ENCODE assay signal across 1 cellular context in the genomic region with DNA sequence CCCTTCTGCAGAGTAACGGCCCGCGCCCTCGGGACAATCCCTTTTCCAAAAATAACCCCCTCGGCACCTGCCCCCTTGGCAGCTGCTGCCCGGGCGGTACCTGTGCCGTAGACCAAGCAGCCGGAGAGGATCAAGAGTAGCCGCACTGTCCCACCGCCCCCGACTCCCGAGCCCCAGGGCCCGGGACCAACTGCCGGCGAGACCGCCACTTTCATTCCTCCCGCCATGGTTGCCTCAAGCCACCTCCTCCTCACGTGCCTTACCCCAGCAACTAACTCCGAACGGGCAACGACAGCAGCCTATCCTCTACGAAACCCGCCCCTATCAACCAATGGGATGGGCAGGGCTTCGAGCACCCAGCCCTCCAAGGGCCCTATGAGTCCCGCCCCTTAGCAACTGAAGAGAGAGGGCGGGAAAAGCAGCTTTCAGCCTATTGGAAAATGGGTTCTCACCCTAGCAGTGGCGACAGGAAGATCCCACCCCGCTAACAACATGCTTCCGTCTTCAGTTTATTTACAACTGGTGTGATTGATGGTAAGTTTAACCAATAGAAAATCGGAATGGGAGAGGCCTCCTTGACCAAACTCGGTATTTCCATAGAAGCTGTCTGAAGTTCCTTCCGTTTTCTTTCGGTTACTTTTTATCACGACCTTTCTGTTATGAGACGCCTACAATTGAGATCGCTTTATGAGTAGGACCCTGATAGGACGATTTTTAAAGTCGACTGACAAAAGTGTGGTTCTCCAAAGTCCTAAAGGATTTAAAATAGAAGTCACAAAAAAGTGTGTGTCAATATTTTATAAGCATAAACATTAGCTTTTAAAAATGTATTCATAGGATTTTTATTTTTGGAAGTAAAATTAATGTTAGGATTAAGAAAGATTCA.
A peak's percentile ranks its signal among the peaks of the same experiment; 100 is the strongest.
TF ChIP-seq lines count a peak whose summit lies in the region.

NEMP1 (minus strand) TSS at position 273 of the 886 bp plus-strand sequence; CDS start at position 227, 46 bp downstream.

TF ChIP-seq in HepG2, 621 proteins besides CTCF, POLR2A, EP300 and RAD21 (continued from another document and continues in another):
- TF ChIP-seq ZNF510 (CRISPR knock-in tag; IDR thresholded peaks at IDR 0.05; ENCODE audit: low read depth) (no peak), ZNF574 (CRISPR knock-in tag; IDR thresholded peaks at IDR 0.05) (peak; percentile 62), MATR3 (CRISPR knock-in tag; IDR thresholded peaks at IDR 0.05) (no peak), POGZ (CRISPR knock-in tag; IDR thresholded peaks at IDR 0.05) (peak; percentile 53; the same call in 1 of the 2 replicates), ESRRA (CRISPR knock-in tag; IDR thresholded peaks at IDR 0.05; ENCODE audit: low read depth) (peak; percentile 44; the same call in 1 of the 2 replicates), MAFG (CRISPR knock-in tag; IDR thresholded peaks at IDR 0.05) (no peak), ZNF547 (CRISPR knock-in tag; IDR thresholded peaks at IDR 0.05) (0 out of 2 replicates have a peak, but pooled peaks have one; percentile 46), ZNF558 (CRISPR knock-in tag; IDR thresholded peaks at IDR 0.05; ENCODE audit: borderline replicate concordance) (0 out of 2 replicates have a peak, but pooled peaks have one; percentile 56), ZNF484 (CRISPR knock-in tag; IDR thresholded peaks at IDR 0.05; ENCODE audit: borderline replicate concordance, low read depth) (no peak), FOXC1 (CRISPR knock-in tag; IDR thresholded peaks at IDR 0.05; ENCODE audit: borderline replicate concordance) (peak; percentile 44; the same call in 1 of the 2 replicates), HOMEZ (CRISPR knock-in tag; IDR thresholded peaks at IDR 0.05; ENCODE audit: low read depth) (peak; percentile 60; the same call in 1 of the 2 replicates), ZKSCAN8 (CRISPR knock-in tag; IDR thresholded peaks at IDR 0.05; ENCODE audit: borderline replicate concordance) (no peak), RFX3 (CRISPR knock-in tag; IDR thresholded peaks at IDR 0.05) (peak; percentile 85), NFE2 (CRISPR knock-in tag; IDR thresholded peaks at IDR 0.05) (no peak), HES4 (CRISPR knock-in tag; IDR thresholded peaks at IDR 0.05; ENCODE audit: borderline replicate concordance) (peak; percentile 56; the same call in 1 of the 2 replicates), ZNF614 (CRISPR knock-in tag; IDR thresholded peaks at IDR 0.05; ENCODE audit: borderline replicate concordance) (no peak; the same call in 1 of the 2 replicates), THYN1 (CRISPR knock-in tag; IDR thresholded peaks at IDR 0.05; ENCODE audit: borderline replicate concordance, low read depth) (no peak), HDAC1 (CRISPR knock-in tag; IDR thresholded peaks at IDR 0.05) (peak; percentile 95), ZNF501 (CRISPR knock-in tag; IDR thresholded peaks at IDR 0.05) (peak; percentile 76), IKZF5 (CRISPR knock-in tag; IDR thresholded peaks at IDR 0.05) (peak; percentile 77; the same call in 1 of the 2 replicates), SP1 (IDR thresholded peaks at IDR 0.05) (no peak), SP1 (CRISPR knock-in tag; IDR thresholded peaks at IDR 0.05) (peak; percentile 75), NFYC (CRISPR knock-in tag; IDR thresholded peaks at IDR 0.05) (peak; percentile 95), SKI (IDR thresholded peaks at IDR 0.05; ENCODE audit: partially characterized antibody) (peak; percentile 33), RELA (CRISPR knock-in tag; IDR thresholded peaks at IDR 0.05) (no peak), STAG1 (CRISPR knock-in tag; IDR thresholded peaks at IDR 0.05) (no peak), ZNF343 (CRISPR knock-in tag; IDR thresholded peaks at IDR 0.05) (no peak), ZNF136 (CRISPR knock-in tag; IDR thresholded peaks at IDR 0.05; ENCODE audit: low read depth) (no peak), PATZ1 (CRISPR knock-in tag; IDR thresholded peaks at IDR 0.05) (no peak), ZNF17 (CRISPR knock-in tag; IDR thresholded peaks at IDR 0.05) (no peak), HIVEP1 (CRISPR knock-in tag; IDR thresholded peaks at IDR 0.05) (0 out of 2 replicates have a peak, but pooled peaks have one; percentile 42), ZFX (CRISPR knock-in tag; IDR thresholded peaks at IDR 0.05; ENCODE audit: low read depth) (peak; percentile 56; the same call in 1 of the 2 replicates)
- TF ChIP-seq, protein P1, sequence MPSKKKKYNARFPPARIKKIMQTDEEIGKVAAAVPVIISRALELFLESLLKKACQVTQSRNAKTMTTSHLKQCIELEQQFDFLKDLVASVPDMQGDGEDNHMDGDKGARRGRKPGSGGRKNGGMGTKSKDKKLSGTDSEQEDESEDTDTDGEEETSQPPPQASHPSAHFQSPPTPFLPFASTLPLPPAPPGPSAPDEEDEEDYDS (CRISPR knock-in tag; IDR thresholded peaks at IDR 0.05) = peak; percentile 83
- TF ChIP-seq, protein P2, sequence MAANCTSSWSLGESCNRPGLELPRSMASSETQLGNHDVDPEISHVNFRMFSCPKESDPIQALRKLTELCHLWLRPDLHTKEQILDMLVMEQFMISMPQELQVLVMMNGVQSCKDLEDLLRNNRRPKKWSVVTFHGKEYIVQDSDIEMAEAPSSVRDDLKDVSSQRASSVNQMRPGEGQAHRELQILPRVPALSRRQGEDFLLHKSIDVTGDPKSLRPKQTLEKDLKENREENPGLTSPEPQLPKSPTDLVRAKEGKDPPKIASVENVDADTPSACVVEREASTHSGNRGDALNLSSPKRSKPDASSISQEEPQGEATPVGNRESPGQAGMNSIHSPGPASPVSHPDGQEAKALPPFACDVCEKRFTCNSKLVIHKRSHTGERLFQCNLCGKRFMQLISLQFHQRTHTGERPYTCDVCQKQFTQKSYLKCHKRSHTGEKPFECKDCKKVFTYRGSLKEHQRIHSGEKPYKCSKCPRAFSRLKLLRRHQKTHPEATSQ (CRISPR knock-in tag; IDR thresholded peaks at IDR 0.05; ENCODE audit: borderline replicate concordance) = 0 out of 2 replicates have a peak, but pooled peaks have one; percentile 35
- TF ChIP-seq, protein P3, sequence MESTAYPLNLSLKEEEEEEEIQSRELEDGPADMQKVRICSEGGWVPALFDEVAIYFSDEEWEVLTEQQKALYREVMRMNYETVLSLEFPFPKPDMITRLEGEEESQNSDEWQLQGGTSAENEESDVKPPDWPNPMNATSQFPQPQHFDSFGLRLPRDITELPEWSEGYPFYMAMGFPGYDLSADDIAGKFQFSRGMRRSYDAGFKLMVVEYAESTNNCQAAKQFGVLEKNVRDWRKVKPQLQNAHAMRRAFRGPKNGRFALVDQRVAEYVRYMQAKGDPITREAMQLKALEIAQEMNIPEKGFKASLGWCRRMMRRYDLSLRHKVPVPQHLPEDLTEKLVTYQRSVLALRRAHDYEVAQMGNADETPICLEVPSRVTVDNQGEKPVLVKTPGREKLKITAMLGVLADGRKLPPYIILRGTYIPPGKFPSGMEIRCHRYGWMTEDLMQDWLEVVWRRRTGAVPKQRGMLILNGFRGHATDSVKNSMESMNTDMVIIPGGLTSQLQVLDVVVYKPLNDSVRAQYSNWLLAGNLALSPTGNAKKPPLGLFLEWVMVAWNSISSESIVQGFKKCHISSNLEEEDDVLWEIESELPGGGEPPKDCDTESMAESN (CRISPR knock-in tag; conservative IDR thresholded peaks at IDR 0.05) = peak; percentile 73
- TF ChIP-seq, protein P4, sequence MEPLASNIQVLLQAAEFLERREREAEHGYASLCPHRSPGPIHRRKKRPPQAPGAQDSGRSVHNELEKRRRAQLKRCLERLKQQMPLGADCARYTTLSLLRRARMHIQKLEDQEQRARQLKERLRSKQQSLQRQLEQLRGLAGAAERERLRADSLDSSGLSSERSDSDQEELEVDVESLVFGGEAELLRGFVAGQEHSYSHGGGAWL (CRISPR knock-in tag; IDR thresholded peaks at IDR 0.05) = peak; percentile 76; the same call in 1 of the 2 replicates
- TF ChIP-seq, protein P5, sequence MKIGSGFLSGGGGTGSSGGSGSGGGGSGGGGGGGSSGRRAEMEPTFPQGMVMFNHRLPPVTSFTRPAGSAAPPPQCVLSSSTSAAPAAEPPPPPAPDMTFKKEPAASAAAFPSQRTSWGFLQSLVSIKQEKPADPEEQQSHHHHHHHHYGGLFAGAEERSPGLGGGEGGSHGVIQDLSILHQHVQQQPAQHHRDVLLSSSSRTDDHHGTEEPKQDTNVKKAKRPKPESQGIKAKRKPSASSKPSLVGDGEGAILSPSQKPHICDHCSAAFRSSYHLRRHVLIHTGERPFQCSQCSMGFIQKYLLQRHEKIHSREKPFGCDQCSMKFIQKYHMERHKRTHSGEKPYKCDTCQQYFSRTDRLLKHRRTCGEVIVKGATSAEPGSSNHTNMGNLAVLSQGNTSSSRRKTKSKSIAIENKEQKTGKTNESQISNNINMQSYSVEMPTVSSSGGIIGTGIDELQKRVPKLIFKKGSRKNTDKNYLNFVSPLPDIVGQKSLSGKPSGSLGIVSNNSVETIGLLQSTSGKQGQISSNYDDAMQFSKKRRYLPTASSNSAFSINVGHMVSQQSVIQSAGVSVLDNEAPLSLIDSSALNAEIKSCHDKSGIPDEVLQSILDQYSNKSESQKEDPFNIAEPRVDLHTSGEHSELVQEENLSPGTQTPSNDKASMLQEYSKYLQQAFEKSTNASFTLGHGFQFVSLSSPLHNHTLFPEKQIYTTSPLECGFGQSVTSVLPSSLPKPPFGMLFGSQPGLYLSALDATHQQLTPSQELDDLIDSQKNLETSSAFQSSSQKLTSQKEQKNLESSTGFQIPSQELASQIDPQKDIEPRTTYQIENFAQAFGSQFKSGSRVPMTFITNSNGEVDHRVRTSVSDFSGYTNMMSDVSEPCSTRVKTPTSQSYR (CRISPR knock-in tag; IDR thresholded peaks at IDR 0.05; ENCODE audit: borderline replicate concordance) = no peak
- TF ChIP-seq, protein P6, sequence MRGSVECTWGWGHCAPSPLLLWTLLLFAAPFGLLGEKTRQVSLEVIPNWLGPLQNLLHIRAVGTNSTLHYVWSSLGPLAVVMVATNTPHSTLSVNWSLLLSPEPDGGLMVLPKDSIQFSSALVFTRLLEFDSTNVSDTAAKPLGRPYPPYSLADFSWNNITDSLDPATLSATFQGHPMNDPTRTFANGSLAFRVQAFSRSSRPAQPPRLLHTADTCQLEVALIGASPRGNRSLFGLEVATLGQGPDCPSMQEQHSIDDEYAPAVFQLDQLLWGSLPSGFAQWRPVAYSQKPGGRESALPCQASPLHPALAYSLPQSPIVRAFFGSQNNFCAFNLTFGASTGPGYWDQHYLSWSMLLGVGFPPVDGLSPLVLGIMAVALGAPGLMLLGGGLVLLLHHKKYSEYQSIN (CRISPR knock-in tag; IDR thresholded peaks at IDR 0.05; ENCODE audit: borderline replicate concordance) = no peak
